Comparison of ENCODE assay signal across 26 cellular contexts in genomic region chr11:134841972-134842371, GRCh38.
"Had no signal": no experiment of that assay in that cellular context is flagged by ENCODE, and none has a peak within 500 bp of the region (broad histone marks: within the 10 kb centered on the region; RNA-seq: fewer than 3 reads in every experiment).

No MANE protein-coding gene starts in this region.

- H3K4me1 ChIP-seq: esophagus squamous epithelium, gastroesophageal sphincter, heart right ventricle had no signal

- ATAC-seq: activated CD4-positive, alpha-beta T cell treated with anti-CD3 and anti-CD28 coated beads for 36 hours; activated CD8-positive, alpha-beta memory T cell treated with anti-CD3 and anti-CD28 coated beads, Interleukin-2, amount 10 ng/mL, durations not matched to agents 7 days and 5 days; activated CD8-positive, alpha-beta T cell treated with anti-CD3 and anti-CD28 coated beads, Interleukin-2, amount 10 ng/mL, durations not matched to agents 7 days and 5 days; activated naive CD4-positive, alpha-beta T cell treated with anti-CD3 and anti-CD28 coated beads, Interleukin-2, amount 50 U/mL, for 72 hours; effector memory CD8-positive, alpha-beta T cell; gastroesophageal sphincter; heart right ventricle had no signal

- H3K9me3 ChIP-seq: esophagus squamous epithelium, gastroesophageal sphincter, heart right ventricle had no signal

- H3K27me3 ChIP-seq: brain microvascular endothelial cell had no signal

- DNase-seq: activated CD4-positive, alpha-beta memory T cell treated with anti-CD3 and anti-CD28 coated beads for 36 hours; activated CD4-positive, alpha-beta T cell treated with anti-CD3 and anti-CD28 coated beads for 36 hours; activated CD4-positive, alpha-beta T cell treated with anti-CD3 and anti-CD28 coated beads, Interleukin-2, amount 10 ng/mL, durations not matched to agents 24 days and 14 days; activated CD4-positive, CD25-positive, alpha-beta regulatory T cell; activated CD4-positive, CD25-positive, alpha-beta regulatory T cell treated with anti-CD3 and anti-CD28 coated beads, Interleukin-2, amount 50 U/mL, for 72 hours; activated CD8-positive, alpha-beta memory T cell treated with anti-CD3 and anti-CD28 coated beads, Interleukin-2, amount 50 U/mL, for 4 hours; activated CD8-positive, alpha-beta T cell treated with anti-CD3 and anti-CD28 coated beads, Interleukin-2, amount 10 ng/mL, durations not matched to agents 7 days and 5 days; activated effector memory CD4-positive, alpha-beta T cell treated with anti-CD3 and anti-CD28 coated beads, Interleukin-2, amount 50 U/mL, for 16 hours; activated naive CD4-positive, alpha-beta T cell treated with anti-CD3 and anti-CD28 coated beads, Interleukin-2, amount 10 ng/mL, durations not matched to agents 7 days and 5 days; activated naive CD8-positive, alpha-beta T cell treated with anti-CD3 and anti-CD28 coated beads, Interleukin-2, amount 10 ng/mL, durations not matched to agents 7 days and 5 days; activated T-cell treated with anti-CD3 and anti-CD28 coated beads, Interleukin-2, amount 50 U/mL, for 1 hour; activated T-cell treated with anti-CD3 and anti-CD28 coated beads, Interleukin-2, amount 50 U/mL, for 48 hours; brain microvascular endothelial cell; dorsolateral prefrontal cortex; effector CD4-positive, alpha-beta T cell; effector memory CD8-positive, alpha-beta T cell; erythroblast; esophagus squamous epithelium; foreskin melanocyte; heart right ventricle; T-helper 2 cell had no signal

- H3K36me3 ChIP-seq: brain microvascular endothelial cell, esophagus squamous epithelium, gastroesophageal sphincter, heart right ventricle had no signal

- H3K4me3 ChIP-seq: coronary artery, dorsolateral prefrontal cortex, esophagus squamous epithelium, gastroesophageal sphincter, heart right ventricle, hepatocyte had no signal

- H3K27ac ChIP-seq: brain microvascular endothelial cell, coronary artery, dorsolateral prefrontal cortex, esophagus squamous epithelium, gastroesophageal sphincter, heart right ventricle, hepatocyte had no signal
